ENCODE assay signal across 18 cellular contexts in genomic region chr1:211833174-211833820, GRCh38. TPM values are rescaled to one million over a fixed set of nuclear protein-coding genes. Genes with fewer than 3 reads are reported as not detected.
DNase-seq lines count a peak whose midpoint lies in the region; ATAC-seq, FAIRE-seq and TF ChIP-seq lines count a peak whose summit lies in the region.
"Had no signal": no experiment of that assay in that cellular context is flagged by ENCODE, and none has a peak within 500 bp of the region (broad histone marks: within the 10 kb centered on the region; RNA-seq: fewer than 3 reads in every experiment).

No MANE protein-coding gene starts in this region.

- peaks cover 54% of the 10 kb centered on the region for H3K4me1 Mint-ChIP-seq in activated CD4-positive, alpha-beta memory T cell treated with anti-CD3 and anti-CD28 coated beads, Interleukin-2, amount 10 ng/mL, durations not matched to agents 7 days and 5 days
- H3K4me1 Mint-ChIP-seq in memory B cell, result peaks cover 31% of the 10 kb centered on the region

- no peak overlapping the region for H3K27ac ChIP-seq in vagina
- H3K27ac ChIP-seq: A549, skin epidermis had no signal

- ATAC-seq in memory B cell (ENCODE audit: low read depth), result no peak
- ATAC-seq: A549 had no signal

- CTCF ChIA-PET in activated CD4-positive, alpha-beta memory T cell treated with anti-CD3 and anti-CD28 coated beads, Interleukin-2, amount 10 ng/mL, durations not matched to agents 7 days and 5 days (lab: Charles Lee), result interaction anchor here (0.6 to 1.5 kb wide), 4 partner anchors 10 to 231 kb away, joined by 3 to 7 read pairs (median 4); partner anchors contain the start of genes DTL and INTS7

- peak; percentile 57 for FAIRE-seq in GM19239 (lab: Jason Lieb, UNC)
- no peak for FAIRE-seq in urothelium cell line (lab: Jason Lieb, UNC)
- FAIRE-seq: bronchial epithelial cell had no signal

- H3K9me3 ChIP-seq in vagina, result no peaks in the 10 kb centered on the region
- H3K9me3 ChIP-seq: A549, Caco-2 had no signal

- peaks cover 5% of the 10 kb centered on the region for H3K27me3 Mint-ChIP-seq in activated CD4-positive, alpha-beta memory T cell treated with anti-CD3 and anti-CD28 coated beads, Interleukin-2, amount 10 ng/mL, durations not matched to agents 7 days and 5 days
- H3K27me3 Mint-ChIP-seq in memory B cell, result peaks cover 1% of the 10 kb centered on the region

- H3K27ac Mint-ChIP-seq in activated CD4-positive, alpha-beta memory T cell treated with anti-CD3 and anti-CD28 coated beads, Interleukin-2, amount 10 ng/mL, durations not matched to agents 7 days and 5 days, result peak overlapping the region; percentile 77
- H3K27ac Mint-ChIP-seq in memory B cell, result peak overlapping the region; percentile 22

- H3K36me3 Mint-ChIP-seq in activated CD4-positive, alpha-beta memory T cell treated with anti-CD3 and anti-CD28 coated beads, Interleukin-2, amount 10 ng/mL, durations not matched to agents 7 days and 5 days (ENCODE audit: low read depth), result peaks cover 13% of the 10 kb centered on the region
- H3K36me3 Mint-ChIP-seq in memory B cell, result peaks cover 2% of the 10 kb centered on the region

- DNase-seq in SIG-M5 treated with dmso at 0.1 percent for 504 hours (lab: John Stamatoyannopoulos, UW; ENCODE audit: unreplicated experiment) (peak; percentile 29), SIG-M5 (lab: John Stamatoyannopoulos, UW) (no peak), GM19239 (ENCODE audit: insufficient read length, low spot score) (no peak), memory B cell (ENCODE audit: low spot score in 2 of 2) (no peak), NCI-H1105 treated with DMSO at 0.1 percent for 48 hours (lab: John Stamatoyannopoulos, UW) (no peak), vagina (ENCODE audit: extremely low spot score in 2 of 2) (no peak), urothelium cell line (ENCODE audit: low spot score) (no peak)
- peak; percentile 30 for DNase-seq in activated CD4-positive, alpha-beta memory T cell treated with anti-CD3 and anti-CD28 coated beads, Interleukin-2, amount 10 ng/mL, durations not matched to agents 7 days and 5 days
- DNase-seq: activated effector memory CD4-positive, alpha-beta T cell treated with Interleukin-2 at 50 U/mL for 16 hours; Caco-2; foreskin fibroblast; mesendoderm; NCI-H1694 treated with DMSO at 0.1 percent for 48 hours; nucleus accumbens; SHP77 had no signal

- TF ChIP-seq POLR2A in vagina (IDR thresholded peaks at IDR 0.05), result no peak

- H3K36me3 ChIP-seq in vagina, result no peaks in the 10 kb centered on the region

- peak overlapping the region; percentile 3 for H3K4me3 Mint-ChIP-seq in activated CD4-positive, alpha-beta memory T cell treated with anti-CD3 and anti-CD28 coated beads, Interleukin-2, amount 10 ng/mL, durations not matched to agents 7 days and 5 days
- H3K4me3 Mint-ChIP-seq in memory B cell, result no peak overlapping the region

- no peak for TF ChIP-seq CTCF in vagina (IDR thresholded peaks at IDR 0.05)

- no peaks in the 10 kb centered on the region for H3K9me3 Mint-ChIP-seq in activated CD4-positive, alpha-beta memory T cell treated with anti-CD3 and anti-CD28 coated beads, Interleukin-2, amount 10 ng/mL, durations not matched to agents 7 days and 5 days
- no peaks in the 10 kb centered on the region for H3K9me3 Mint-ChIP-seq in memory B cell

- intact Hi-C loops in vagina (cut with DNase I), result no loop called here

- peaks cover 15% of the 10 kb centered on the region for H3K4me1 ChIP-seq in vagina
- H3K4me1 ChIP-seq: Caco-2 had no signal

- H3K4me3 ChIP-seq in vagina, result no peak overlapping the region
- H3K4me3 ChIP-seq: A549, skin epidermis had no signal

- no peaks in the 10 kb centered on the region for H3K27me3 ChIP-seq in vagina

- POLR2A ChIA-PET in activated CD4-positive, alpha-beta memory T cell treated with anti-CD3 and anti-CD28 coated beads, Interleukin-2, amount 10 ng/mL, durations not matched to agents 7 days and 5 days (lab: Charles Lee), result interaction anchor here (0.6 to 2.4 kb wide), 8 partner anchors 9 to 1025 kb away, joined by 3 to 13 read pairs (median 3); partner anchors contain the start of genes DTL, FLVCR1, INTS7 and NEK2

RNA-seq across cellular contexts. Expression of gene LPGAT1, which starts 2.7 kb away (rescaled TPM):
- total RNA-seq in activated CD4-positive, alpha-beta memory T cell treated with anti-CD3 and anti-CD28 coated beads, Interleukin-2, amount 10 ng/mL, durations not matched to agents 7 days and 5 days, result 10 to 100 TPM; 52.6 to 55.2 TPM
- 63.8 TPM for total RNA-seq in vagina

Comparison
In these comparisons a context has a peak if more than half of its experiments do, and no peak if none do; other contexts are left out.
1. DNase-seq: peak in SIG-M5 treated with dmso at 0.1 percent for 504 hours (single experiment) and activated CD4-positive, alpha-beta memory T cell treated with anti-CD3 and anti-CD28 coated beads, Interleukin-2, amount 10 ng/mL, durations not matched to agents 7 days and 5 days (single experiment); none in SIG-M5 (single experiment), GM19239 (single experiment), memory B cell (0 of 2), NCI-H1105 treated with DMSO at 0.1 percent for 48 hours (single experiment), vagina (0 of 2) and urothelium cell line (single experiment).